ENCODE assay signal across 8 cellular contexts in the genomic region with DNA sequence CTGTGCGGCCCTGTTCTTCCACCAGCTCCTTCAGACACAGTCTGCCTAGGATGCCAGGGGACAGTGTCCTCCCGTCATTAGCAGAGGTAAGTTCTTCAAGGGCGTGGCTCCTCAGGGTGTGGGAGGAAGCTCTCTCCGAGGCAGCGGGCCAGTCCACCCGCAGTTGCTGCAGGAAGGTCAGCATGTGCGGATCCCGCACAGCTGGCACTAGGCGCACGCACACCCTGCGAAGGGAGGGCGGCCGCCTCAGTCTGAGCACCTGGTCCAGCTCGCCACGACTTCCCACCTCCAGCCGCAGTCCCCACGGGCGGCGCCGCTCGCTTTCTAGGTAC. TPM values are rescaled to one million over a fixed set of nuclear protein-coding genes. Genes with fewer than 3 reads are reported as not detected.
A peak's percentile ranks its signal among the peaks of the same experiment; 100 is the strongest.
DNase-seq lines count a peak whose midpoint lies in the region; ATAC-seq and TF ChIP-seq lines count a peak whose summit lies in the region.

No MANE protein-coding gene starts in this region.

- H3K4me3 Mint-ChIP-seq in effector memory CD8-positive, alpha-beta T cell = peak overlapping the region; percentile 86 to 91

- no peak for TF ChIP-seq CTCF in osteoblast (IDR thresholded peaks at IDR 0.05; ENCODE audit: extremely low read depth, low read depth, low read length)

- H3K4me3 ChIP-seq in GM08714 (ENCODE audit: low read length) (peak overlapping the region; percentile 64; the same call in 1 of the 2 replicates), NT2/D1 (ENCODE audit: insufficient read length, low read depth) (peak overlapping the region; percentile 81), osteoblast (ENCODE audit: insufficient read depth, low read length) (peak overlapping the region; percentile 92)

- H3K27me3 Mint-ChIP-seq in effector memory CD8-positive, alpha-beta T cell = no peaks in the 10 kb centered on the region

- H3K27ac Mint-ChIP-seq in effector memory CD8-positive, alpha-beta T cell = peak overlapping the region; percentile 76 to 83

- ATAC-seq in effector memory CD8-positive, alpha-beta T cell (replicated peaks) = no peak
- no peak for ATAC-seq in GM21367 (IDR thresholded peaks at IDR 0.05; ENCODE audit: unreplicated experiment)

- H3K27ac ChIP-seq in osteoblast (ENCODE audit: low read depth, low read length) = peak overlapping the region; percentile 28

- H3K4me1 ChIP-seq in NT2/D1 (ENCODE audit: insufficient read depth, insufficient read length) (peaks cover 23% of the 10 kb centered on the region), osteoblast (ENCODE audit: insufficient read depth, low read length) (peaks cover 24% of the 10 kb centered on the region)

- H3K27me3 ChIP-seq in NT2/D1 (ENCODE audit: insufficient read depth, insufficient read length) (no peaks in the 10 kb centered on the region), osteoblast (ENCODE audit: insufficient read depth, low read length) (no peaks in the 10 kb centered on the region)

- H3K4me2 ChIP-seq in osteoblast (ENCODE audit: insufficient read depth, low read length) = peak overlapping the region; percentile 90

- peak overlapping the region; percentile 91 for H3K9ac ChIP-seq in NT2/D1 (ENCODE audit: insufficient read length, low read depth)

- peaks cover 33% of the 10 kb centered on the region for H4K20me1 ChIP-seq in osteoblast (ENCODE audit: insufficient read depth, low read length)

- peaks cover 45% of the 10 kb centered on the region for H3K36me3 ChIP-seq in NT2/D1 (ENCODE audit: insufficient read depth, insufficient read length, low read length)
- H3K36me3 ChIP-seq in osteoblast (ENCODE audit: insufficient read depth, low read length) = peaks cover 31% of the 10 kb centered on the region

- H3K9me3 Mint-ChIP-seq in effector memory CD8-positive, alpha-beta T cell = no peaks in the 10 kb centered on the region

- peak overlapping the region; percentile 66 for H2AFZ ChIP-seq in osteoblast (ENCODE audit: low read length)

- DNase-seq in NT2/D1 (ENCODE audit: low read depth, low spot score) (no peak), osteoblast (ENCODE audit: insufficient read length, low spot score, missing footprints) (no peak), NCI-H2107 treated with DMSO at 0.1 percent for 48 hours (lab: John Stamatoyannopoulos, UW; ENCODE audit: unreplicated experiment) (no peak), kidney tubule cell (ENCODE audit: low spot score) (no peak), epidermal melanocyte (ENCODE audit: insufficient read length, low spot score) (no peak)
- DNase-seq in effector memory CD8-positive, alpha-beta T cell = no peak

- H3K36me3 Mint-ChIP-seq in effector memory CD8-positive, alpha-beta T cell (ENCODE audit: insufficient read depth) = peaks cover 47% of the 10 kb centered on the region

- peaks cover 60% of the 10 kb centered on the region for H3K79me2 ChIP-seq in osteoblast (ENCODE audit: insufficient read depth, low read length)

- no peaks in the 10 kb centered on the region for H3K9me3 ChIP-seq in NT2/D1 (ENCODE audit: insufficient read depth, low read length)
- H3K9me3 ChIP-seq in osteoblast (ENCODE audit: low read depth, low read length) = no peaks in the 10 kb centered on the region

- H3K4me1 Mint-ChIP-seq in effector memory CD8-positive, alpha-beta T cell (ENCODE audit: low read depth in 2 of 2) = peaks cover 10 to 45% of the 10 kb centered on the region in 2 donors

RNA-seq across cellular contexts. Expression of a gene that starts 0.8 kb away (rescaled TPM):
- 37.1 and 39.1 TPM in 2 replicates for total RNA-seq in osteoblast

RNA-seq across cellular contexts. Expression of a gene that starts 4.3 kb away (rescaled TPM):
- 43.0 and 43.4 TPM in 2 replicates for total RNA-seq in osteoblast

RNA-seq across cellular contexts. Expression of a gene that starts 10.4 kb away (rescaled TPM):
- 74.3 and 98.4 TPM in 2 replicates for total RNA-seq in osteoblast

RNA-seq across cellular contexts. Expression of a gene that starts 11.6 kb away (rescaled TPM):
- total RNA-seq in osteoblast = 273 and 286 TPM in 2 replicates

RNA-seq across cellular contexts. Expression of a gene that starts 27.6 kb away (rescaled TPM):
- total RNA-seq in osteoblast = 31.8 and 32.4 TPM in 2 replicates
